In the genomic region with DNA sequence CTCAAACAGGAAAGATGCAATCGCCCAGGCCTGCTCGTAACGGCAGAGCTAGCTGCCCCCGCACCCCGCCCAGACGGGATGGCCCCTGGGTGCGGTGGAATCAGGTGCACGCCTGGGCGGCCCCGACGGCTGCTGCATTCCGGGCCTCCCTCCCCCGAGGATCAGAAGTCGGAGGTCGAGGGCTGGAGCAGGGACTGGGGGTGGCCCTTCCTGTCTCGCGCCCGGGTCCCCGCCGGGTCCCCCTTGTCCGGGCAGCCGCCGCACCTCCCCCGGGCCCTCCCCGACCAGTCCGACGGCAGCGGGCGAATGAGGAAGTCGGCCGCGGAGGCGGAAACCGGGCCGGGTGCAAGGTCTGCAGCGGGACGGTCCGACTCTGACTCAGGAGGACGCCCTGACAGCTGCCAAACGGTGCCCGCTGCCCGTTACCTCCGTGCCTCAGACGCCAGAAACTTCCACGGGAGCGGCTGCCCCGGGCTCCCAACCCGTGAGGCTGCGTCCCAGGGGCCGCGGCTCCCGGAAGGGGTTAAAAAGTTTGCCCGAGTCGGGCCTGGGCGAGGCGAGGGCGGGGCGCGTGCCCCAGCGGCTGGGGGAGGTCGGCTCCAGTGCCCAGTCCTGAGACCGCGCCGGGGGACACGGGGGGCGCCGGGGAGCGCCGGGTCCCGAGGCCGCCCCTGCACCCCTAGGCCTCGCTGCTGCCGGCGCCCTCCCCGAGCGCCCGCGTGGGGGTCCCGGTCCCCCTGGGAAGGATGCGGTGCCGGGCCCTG, we compare ENCODE assay signal across 1 cellular context.
TF ChIP-seq lines count a peak whose summit lies in the region.

No MANE protein-coding gene starts in this region.

TF ChIP-seq in HepG2, 621 proteins besides CTCF, POLR2A, EP300 and RAD21 (continued from another document and continues in another):
- TF ChIP-seq, protein P1, sequence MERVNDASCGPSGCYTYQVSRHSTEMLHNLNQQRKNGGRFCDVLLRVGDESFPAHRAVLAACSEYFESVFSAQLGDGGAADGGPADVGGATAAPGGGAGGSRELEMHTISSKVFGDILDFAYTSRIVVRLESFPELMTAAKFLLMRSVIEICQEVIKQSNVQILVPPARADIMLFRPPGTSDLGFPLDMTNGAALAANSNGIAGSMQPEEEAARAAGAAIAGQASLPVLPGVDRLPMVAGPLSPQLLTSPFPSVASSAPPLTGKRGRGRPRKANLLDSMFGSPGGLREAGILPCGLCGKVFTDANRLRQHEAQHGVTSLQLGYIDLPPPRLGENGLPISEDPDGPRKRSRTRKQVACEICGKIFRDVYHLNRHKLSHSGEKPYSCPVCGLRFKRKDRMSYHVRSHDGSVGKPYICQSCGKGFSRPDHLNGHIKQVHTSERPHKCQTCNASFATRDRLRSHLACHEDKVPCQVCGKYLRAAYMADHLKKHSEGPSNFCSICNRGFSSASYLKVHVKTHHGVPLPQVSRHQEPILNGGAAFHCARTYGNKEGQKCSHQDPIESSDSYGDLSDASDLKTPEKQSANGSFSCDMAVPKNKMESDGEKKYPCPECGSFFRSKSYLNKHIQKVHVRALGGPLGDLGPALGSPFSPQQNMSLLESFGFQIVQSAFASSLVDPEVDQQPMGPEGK (CRISPR knock-in tag; IDR thresholded peaks at IDR 0.05): no peak; the same call in none of the 2 replicates
- TF ChIP-seq ZNF451 (CRISPR knock-in tag; IDR thresholded peaks at IDR 0.05) (0 out of 2 replicates have a peak, but pooled peaks have one; percentile 54), ZNF350 (CRISPR knock-in tag; IDR thresholded peaks at IDR 0.05; ENCODE audit: borderline replicate concordance, low read depth) (0 out of 2 replicates have a peak, but pooled peaks have one; percentile 16), RXRB (CRISPR knock-in tag; IDR thresholded peaks at IDR 0.05; ENCODE audit: borderline replicate concordance) (no peak), RBFOX2 (IDR thresholded peaks at IDR 0.05; ENCODE audit: low read depth, low read length) (peak; percentile 86), MTA3 (CRISPR knock-in tag; IDR thresholded peaks at IDR 0.05) (no peak), ZNF570 (CRISPR knock-in tag; IDR thresholded peaks at IDR 0.05; ENCODE audit: borderline replicate concordance) (no peak), ESRRA (CRISPR knock-in tag; IDR thresholded peaks at IDR 0.05; ENCODE audit: low read depth) (no peak), DRAP1 (CRISPR knock-in tag; IDR thresholded peaks at IDR 0.05) (no peak), ZNF558 (CRISPR knock-in tag; IDR thresholded peaks at IDR 0.05; ENCODE audit: borderline replicate concordance) (0 out of 2 replicates have a peak, but pooled peaks have one; percentile 6), MED1 (CRISPR knock-in tag; IDR thresholded peaks at IDR 0.05) (0 out of 2 replicates have a peak, but pooled peaks have one; percentile 6), TFE3 (CRISPR knock-in tag; IDR thresholded peaks at IDR 0.05) (no peak), HNRNPLL (IDR thresholded peaks at IDR 0.05; ENCODE audit: low read depth, low read length, poor library complexity, severe bottlenecking) (peak; percentile 38), ZNF225 (CRISPR knock-in tag; IDR thresholded peaks at IDR 0.05) (no peak), MXD3 (CRISPR knock-in tag; IDR thresholded peaks at IDR 0.05) (0 out of 2 replicates have a peak, but pooled peaks have one; percentile 38), SRY (CRISPR knock-in tag; IDR thresholded peaks at IDR 0.05) (no peak), AKAP8 (CRISPR knock-in tag; IDR thresholded peaks at IDR 0.05) (peak; percentile 10; the same call in 1 of the 2 replicates), SOX6 (IDR thresholded peaks at IDR 0.05) (no peak), SOX6 (CRISPR knock-in tag; IDR thresholded peaks at IDR 0.05) (no peak), KLF6 (CRISPR knock-in tag; IDR thresholded peaks at IDR 0.05) (no peak), ZSCAN22 (CRISPR knock-in tag; IDR thresholded peaks at IDR 0.05) (peak; percentile 97), ZFP36 (IDR thresholded peaks at IDR 0.05; ENCODE audit: borderline replicate concordance, low read depth, low read length, partially characterized antibody) (no peak), ZNF562 (CRISPR knock-in tag; IDR thresholded peaks at IDR 0.05; ENCODE audit: borderline replicate concordance) (no peak), BHLHE40 (IDR thresholded peaks at IDR 0.05; ENCODE audit: low read length) (no peak), BORCS8-MEF2B (CRISPR knock-in tag; IDR thresholded peaks at IDR 0.05) (no peak), PCBP1 (IDR thresholded peaks at IDR 0.05; ENCODE audit: borderline replicate concordance, low read depth, low read length) (no peak)
- TF ChIP-seq, protein P2, sequence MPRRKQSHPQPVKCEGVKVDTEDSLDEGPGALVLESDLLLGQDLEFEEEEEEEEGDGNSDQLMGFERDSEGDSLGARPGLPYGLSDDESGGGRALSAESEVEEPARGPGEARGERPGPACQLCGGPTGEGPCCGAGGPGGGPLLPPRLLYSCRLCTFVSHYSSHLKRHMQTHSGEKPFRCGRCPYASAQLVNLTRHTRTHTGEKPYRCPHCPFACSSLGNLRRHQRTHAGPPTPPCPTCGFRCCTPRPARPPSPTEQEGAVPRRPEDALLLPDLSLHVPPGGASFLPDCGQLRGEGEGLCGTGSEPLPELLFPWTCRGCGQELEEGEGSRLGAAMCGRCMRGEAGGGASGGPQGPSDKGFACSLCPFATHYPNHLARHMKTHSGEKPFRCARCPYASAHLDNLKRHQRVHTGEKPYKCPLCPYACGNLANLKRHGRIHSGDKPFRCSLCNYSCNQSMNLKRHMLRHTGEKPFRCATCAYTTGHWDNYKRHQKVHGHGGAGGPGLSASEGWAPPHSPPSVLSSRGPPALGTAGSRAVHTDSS (CRISPR knock-in tag; conservative IDR thresholded peaks at IDR 0.05): no peak
- TF ChIP-seq, protein P3, sequence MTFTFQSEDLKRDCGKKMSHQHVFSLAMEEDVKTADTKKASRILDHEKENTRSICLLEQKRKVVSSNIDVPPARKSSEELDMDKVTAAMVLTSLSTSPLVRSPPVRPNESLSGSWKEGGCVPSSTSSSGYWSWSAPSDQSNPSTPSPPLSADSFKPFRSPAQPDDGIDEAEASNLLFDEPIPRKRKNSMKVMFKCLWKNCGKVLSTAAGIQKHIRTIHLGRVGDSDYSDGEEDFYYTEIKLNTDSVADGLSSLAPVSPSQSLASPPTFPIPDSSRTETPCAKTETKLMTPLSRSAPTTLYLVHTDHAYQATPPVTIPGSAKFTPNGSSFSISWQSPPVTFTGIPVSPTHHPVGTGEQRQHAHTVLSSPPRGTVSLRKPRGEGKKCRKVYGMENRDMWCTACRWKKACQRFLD (CRISPR knock-in tag; IDR thresholded peaks at IDR 0.05; ENCODE audit: borderline replicate concordance): no peak
- TF ChIP-seq, protein P4, sequence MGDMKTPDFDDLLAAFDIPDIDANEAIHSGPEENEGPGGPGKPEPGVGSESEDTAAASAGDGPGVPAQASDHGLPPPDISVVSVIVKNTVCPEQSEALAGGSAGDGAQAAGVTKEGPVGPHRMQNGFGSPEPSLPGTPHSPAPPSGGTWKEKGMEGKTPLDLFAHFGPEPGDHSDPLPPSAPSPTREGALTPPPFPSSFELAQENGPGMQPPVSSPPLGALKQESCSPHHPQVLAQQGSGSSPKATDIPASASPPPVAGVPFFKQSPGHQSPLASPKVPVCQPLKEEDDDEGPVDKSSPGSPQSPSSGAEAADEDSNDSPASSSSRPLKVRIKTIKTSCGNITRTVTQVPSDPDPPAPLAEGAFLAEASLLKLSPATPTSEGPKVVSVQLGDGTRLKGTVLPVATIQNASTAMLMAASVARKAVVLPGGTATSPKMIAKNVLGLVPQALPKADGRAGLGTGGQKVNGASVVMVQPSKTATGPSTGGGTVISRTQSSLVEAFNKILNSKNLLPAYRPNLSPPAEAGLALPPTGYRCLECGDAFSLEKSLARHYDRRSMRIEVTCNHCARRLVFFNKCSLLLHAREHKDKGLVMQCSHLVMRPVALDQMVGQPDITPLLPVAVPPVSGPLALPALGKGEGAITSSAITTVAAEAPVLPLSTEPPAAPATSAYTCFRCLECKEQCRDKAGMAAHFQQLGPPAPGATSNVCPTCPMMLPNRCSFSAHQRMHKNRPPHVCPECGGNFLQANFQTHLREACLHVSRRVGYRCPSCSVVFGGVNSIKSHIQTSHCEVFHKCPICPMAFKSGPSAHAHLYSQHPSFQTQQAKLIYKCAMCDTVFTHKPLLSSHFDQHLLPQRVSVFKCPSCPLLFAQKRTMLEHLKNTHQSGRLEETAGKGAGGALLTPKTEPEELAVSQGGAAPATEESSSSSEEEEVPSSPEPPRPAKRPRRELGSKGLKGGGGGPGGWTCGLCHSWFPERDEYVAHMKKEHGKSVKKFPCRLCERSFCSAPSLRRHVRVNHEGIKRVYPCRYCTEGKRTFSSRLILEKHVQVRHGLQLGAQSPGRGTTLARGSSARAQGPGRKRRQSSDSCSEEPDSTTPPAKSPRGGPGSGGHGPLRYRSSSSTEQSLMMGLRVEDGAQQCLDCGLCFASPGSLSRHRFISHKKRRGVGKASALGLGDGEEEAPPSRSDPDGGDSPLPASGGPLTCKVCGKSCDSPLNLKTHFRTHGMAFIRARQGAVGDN (CRISPR knock-in tag; IDR thresholded peaks at IDR 0.05): peak; percentile 50; the same call in 1 of the 2 replicates
- TF ChIP-seq, protein P5, sequence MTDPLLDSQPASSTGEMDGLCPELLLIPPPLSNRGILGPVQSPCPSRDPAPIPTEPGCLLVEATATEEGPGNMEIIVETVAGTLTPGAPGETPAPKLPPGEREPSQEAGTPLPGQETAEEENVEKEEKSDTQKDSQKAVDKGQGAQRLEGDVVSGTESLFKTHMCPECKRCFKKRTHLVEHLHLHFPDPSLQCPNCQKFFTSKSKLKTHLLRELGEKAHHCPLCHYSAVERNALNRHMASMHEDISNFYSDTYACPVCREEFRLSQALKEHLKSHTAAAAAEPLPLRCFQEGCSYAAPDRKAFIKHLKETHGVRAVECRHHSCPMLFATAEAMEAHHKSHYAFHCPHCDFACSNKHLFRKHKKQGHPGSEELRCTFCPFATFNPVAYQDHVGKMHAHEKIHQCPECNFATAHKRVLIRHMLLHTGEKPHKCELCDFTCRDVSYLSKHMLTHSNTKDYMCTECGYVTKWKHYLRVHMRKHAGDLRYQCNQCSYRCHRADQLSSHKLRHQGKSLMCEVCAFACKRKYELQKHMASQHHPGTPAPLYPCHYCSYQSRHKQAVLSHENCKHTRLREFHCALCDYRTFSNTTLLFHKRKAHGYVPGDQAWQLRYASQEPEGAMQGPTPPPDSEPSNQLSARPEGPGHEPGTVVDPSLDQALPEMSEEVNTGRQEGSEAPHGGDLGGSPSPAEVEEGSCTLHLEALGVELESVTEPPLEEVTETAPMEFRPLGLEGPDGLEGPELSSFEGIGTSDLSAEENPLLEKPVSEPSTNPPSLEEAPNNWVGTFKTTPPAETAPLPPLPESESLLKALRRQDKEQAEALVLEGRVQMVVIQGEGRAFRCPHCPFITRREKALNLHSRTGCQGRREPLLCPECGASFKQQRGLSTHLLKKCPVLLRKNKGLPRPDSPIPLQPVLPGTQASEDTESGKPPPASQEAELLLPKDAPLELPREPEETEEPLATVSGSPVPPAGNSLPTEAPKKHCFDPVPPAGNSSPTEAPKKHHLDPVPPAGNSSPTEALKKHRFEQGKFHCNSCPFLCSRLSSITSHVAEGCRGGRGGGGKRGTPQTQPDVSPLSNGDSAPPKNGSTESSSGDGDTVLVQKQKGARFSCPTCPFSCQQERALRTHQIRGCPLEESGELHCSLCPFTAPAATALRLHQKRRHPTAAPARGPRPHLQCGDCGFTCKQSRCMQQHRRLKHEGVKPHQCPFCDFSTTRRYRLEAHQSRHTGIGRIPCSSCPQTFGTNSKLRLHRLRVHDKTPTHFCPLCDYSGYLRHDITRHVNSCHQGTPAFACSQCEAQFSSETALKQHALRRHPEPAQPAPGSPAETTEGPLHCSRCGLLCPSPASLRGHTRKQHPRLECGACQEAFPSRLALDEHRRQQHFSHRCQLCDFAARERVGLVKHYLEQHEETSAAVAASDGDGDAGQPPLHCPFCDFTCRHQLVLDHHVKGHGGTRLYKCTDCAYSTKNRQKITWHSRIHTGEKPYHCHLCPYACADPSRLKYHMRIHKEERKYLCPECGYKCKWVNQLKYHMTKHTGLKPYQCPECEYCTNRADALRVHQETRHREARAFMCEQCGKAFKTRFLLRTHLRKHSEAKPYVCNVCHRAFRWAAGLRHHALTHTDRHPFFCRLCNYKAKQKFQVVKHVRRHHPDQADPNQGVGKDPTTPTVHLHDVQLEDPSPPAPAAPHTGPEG (CRISPR knock-in tag; IDR thresholded peaks at IDR 0.05): no peak
- TF ChIP-seq, protein P6, sequence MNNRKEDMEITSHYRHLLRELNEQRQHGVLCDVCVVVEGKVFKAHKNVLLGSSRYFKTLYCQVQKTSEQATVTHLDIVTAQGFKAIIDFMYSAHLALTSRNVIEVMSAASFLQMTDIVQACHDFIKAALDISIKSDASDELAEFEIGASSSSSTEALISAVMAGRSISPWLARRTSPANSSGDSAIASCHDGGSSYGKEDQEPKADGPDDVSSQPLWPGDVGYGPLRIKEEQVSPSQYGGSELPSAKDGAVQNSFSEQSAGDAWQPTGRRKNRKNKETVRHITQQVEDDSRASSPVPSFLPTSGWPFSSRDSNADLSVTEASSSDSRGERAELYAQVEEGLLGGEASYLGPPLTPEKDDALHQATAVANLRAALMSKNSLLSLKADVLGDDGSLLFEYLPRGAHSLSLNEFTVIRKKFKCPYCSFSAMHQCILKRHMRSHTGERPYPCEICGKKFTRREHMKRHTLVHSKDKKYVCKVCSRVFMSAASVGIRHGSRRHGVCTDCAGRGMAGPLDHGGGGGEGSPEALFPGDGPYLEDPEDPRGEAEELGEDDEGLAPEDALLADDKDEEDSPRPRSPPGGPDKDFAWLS (CRISPR knock-in tag; IDR thresholded peaks at IDR 0.05; ENCODE audit: borderline replicate concordance): no peak
